Comparison of ENCODE assay signal across 20 cellular contexts in genomic region chr12:48767521-48767920, GRCh38. TPM values are rescaled to one million over a fixed set of nuclear protein-coding genes. Genes with fewer than 3 reads are reported as not detected.
"Had no signal": no experiment of that assay in that cellular context is flagged by ENCODE, and none has a peak within 500 bp of the region (broad histone marks: within the 10 kb centered on the region; RNA-seq: fewer than 3 reads in every experiment).

No MANE protein-coding gene starts in this region.

- H3K4me1 ChIP-seq: left lung, prostate gland, sigmoid colon had no signal

- H3K36me3 Mint-ChIP-seq: memory B cell had no signal

- H3K27ac Mint-ChIP-seq: activated CD4-positive, alpha-beta T cell treated with anti-CD3 and anti-CD28 coated beads, Interleukin-2, amount 10 ng/mL, durations not matched to agents 7 days and 5 days; activated CD8-positive, alpha-beta T cell treated with anti-CD3 and anti-CD28 coated beads, Interleukin-2, amount 10 ng/mL, durations not matched to agents 7 days and 5 days; activated naive CD8-positive, alpha-beta T cell treated with anti-CD3 and anti-CD28 coated beads, Interleukin-2, amount 50 U/mL, for 24 hours; activated T-cell treated with anti-CD3 and anti-CD28 coated beads, Interleukin-2, amount 50 U/mL, for 24 hours; activated T-helper 2 cell treated with anti-CD3 and anti-CD28 coated beads, Interferon-gamma antibody, Interleukin-2, Interleukin-4, amounts not matched to agents 10 μg/mL and 5 μg/mL and 100 μg/mL, durations not matched to agents 14 hours and 24 hours and 36 hours; dendritic cell treated with granulocyte-macrophage colony-stimulating factor and Interleukin-4, amounts not matched to agents 40 ng/mL and 50 ng/mL, for 4 days; memory B cell had no signal

- H3K4me2 ChIP-seq: SK-N-SH had no signal

- DNase-seq: activated CD4-positive, alpha-beta T cell treated with anti-CD3 and anti-CD28 coated beads, Interleukin-2, amount 10 ng/mL, durations not matched to agents 7 days and 5 days; activated CD8-positive, alpha-beta T cell treated with anti-CD3 and anti-CD28 coated beads, Interleukin-2, amount 10 ng/mL, durations not matched to agents 7 days and 5 days; activated naive CD4-positive, alpha-beta T cell treated with Interleukin-2 at 50 U/mL for 16 hours; activated naive CD8-positive, alpha-beta T cell treated with anti-CD3 and anti-CD28 coated beads, Interleukin-2, amount 50 U/mL, for 24 hours; activated T-cell treated with anti-CD3 and anti-CD28 coated beads, Interleukin-2, amount 50 U/mL, for 24 hours; effector CD8-positive, alpha-beta T cell; hypothalamus; kidney; left lung; sigmoid colon; SK-N-SH; stimulated activated CD4-positive, alpha-beta T cell treated with anti-CD3 and anti-CD28 coated beads, Interleukin-4, amount 100 ng/mL, for 4 hours; stimulated activated naive CD4-positive, alpha-beta T cell; thyroid gland had no signal

- H3K9ac ChIP-seq: SK-N-SH had no signal

- H3K36me3 ChIP-seq: prostate gland had no signal

- H3K27me3 ChIP-seq: esophagus muscularis mucosa, left lung, sigmoid colon, thyroid gland had no signal

- H3K27ac ChIP-seq: esophagus muscularis mucosa, left lung, prostate gland, thyroid gland had no signal

- H3K27me3 Mint-ChIP-seq: activated CD4-positive, alpha-beta T cell treated with anti-CD3 and anti-CD28 coated beads, Interleukin-2, amount 10 ng/mL, durations not matched to agents 7 days and 5 days had no signal

- H3K9me3 ChIP-seq: esophagus muscularis mucosa, left lung, prostate gland, sigmoid colon, SK-N-SH, thyroid gland had no signal

- H3K9me3 Mint-ChIP-seq: activated CD4-positive, alpha-beta T cell treated with anti-CD3 and anti-CD28 coated beads, Interleukin-2, amount 10 ng/mL, durations not matched to agents 7 days and 5 days; activated naive CD8-positive, alpha-beta T cell treated with anti-CD3 and anti-CD28 coated beads, Interleukin-2, amount 50 U/mL, for 24 hours; activated T-cell treated with anti-CD3 and anti-CD28 coated beads, Interleukin-2, amount 50 U/mL, for 24 hours; activated T-helper 2 cell treated with anti-CD3 and anti-CD28 coated beads, Interferon-gamma antibody, Interleukin-2, Interleukin-4, amounts not matched to agents 10 μg/mL and 5 μg/mL and 100 μg/mL, durations not matched to agents 14 hours and 24 hours and 36 hours; dendritic cell treated with granulocyte-macrophage colony-stimulating factor and Interleukin-4, amounts not matched to agents 40 ng/mL and 50 ng/mL, for 4 days; memory B cell; neural crest cell had no signal

- ATAC-seq: activated CD8-positive, alpha-beta T cell treated with anti-CD3 and anti-CD28 coated beads, Interleukin-2, amount 10 ng/mL, durations not matched to agents 7 days and 5 days; activated naive CD8-positive, alpha-beta T cell treated with anti-CD3 and anti-CD28 coated beads, Interleukin-2, amount 50 U/mL, for 24 hours had no signal

- H3K4me3 Mint-ChIP-seq: activated CD4-positive, alpha-beta T cell treated with anti-CD3 and anti-CD28 coated beads, Interleukin-2, amount 10 ng/mL, durations not matched to agents 7 days and 5 days; activated CD8-positive, alpha-beta T cell treated with anti-CD3 and anti-CD28 coated beads, Interleukin-2, amount 10 ng/mL, durations not matched to agents 7 days and 5 days; activated naive CD8-positive, alpha-beta T cell treated with anti-CD3 and anti-CD28 coated beads, Interleukin-2, amount 50 U/mL, for 24 hours; activated T-cell treated with anti-CD3 and anti-CD28 coated beads, Interleukin-2, amount 50 U/mL, for 24 hours; dendritic cell treated with granulocyte-macrophage colony-stimulating factor and Interleukin-4, amounts not matched to agents 40 ng/mL and 50 ng/mL, for 4 days; memory B cell; neural crest cell had no signal

- H3K4me3 ChIP-seq: esophagus muscularis mucosa, left lung, prostate gland, sigmoid colon, thyroid gland had no signal

RNA-seq across cellular contexts. Expression of gene ADCY6, which starts 21.4 kb away (rescaled TPM):
- total RNA-seq: activated CD4-positive, alpha-beta T cell treated with anti-CD3 and anti-CD28 coated beads, Interleukin-2, amount 10 ng/mL, durations not matched to agents 7 days and 5 days had no signal
